ENCODE assay signal across 7 cellular contexts in the genomic region with DNA sequence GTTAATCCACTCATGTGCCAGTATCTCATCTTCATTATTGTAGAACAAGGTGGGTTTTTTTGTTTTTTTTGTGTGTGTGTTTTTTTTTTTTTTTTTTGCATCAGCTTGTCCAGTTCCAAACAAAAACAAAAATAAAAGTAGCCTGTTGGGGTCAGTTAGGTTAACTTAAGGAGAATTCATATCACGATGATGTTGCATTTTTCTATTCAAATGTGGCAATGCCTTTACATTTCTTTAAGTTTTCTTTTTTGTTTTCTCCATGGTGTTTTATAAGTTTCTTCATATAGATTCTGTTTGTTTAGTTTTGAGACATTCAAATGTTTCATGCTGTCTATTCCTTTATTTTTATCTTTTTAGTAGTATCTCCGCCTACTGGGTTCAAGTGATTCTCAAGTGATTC. TPM values are rescaled to one million over a fixed set of nuclear protein-coding genes. Genes with fewer than 3 reads are reported as not detected.
"Had no signal": no experiment of that assay in that cellular context is flagged by ENCODE, and none has a peak within 500 bp of the region (broad histone marks: within the 10 kb centered on the region; RNA-seq: fewer than 3 reads in every experiment).

No MANE protein-coding gene starts in this region.

- H3K4me3 ChIP-seq: GM23248 had no signal

- H3K9ac ChIP-seq: GM23248 had no signal

- H3K27ac ChIP-seq: GM23248 had no signal

- DNase-seq: GM23248, GOT3, H9, HCEC 1CT, KG1 had no signal

- FAIRE-seq: HepG2 had no signal

RNA-seq across cellular contexts. Expression of a gene that starts 16.2 kb away (rescaled TPM):
- total RNA-seq: HepG2, HT1080 had no signal
- polyA plus RNA-seq: GM23248, HepG2 had no signal
